28 cellular contexts compared by ENCODE assay signal in genomic region chr12:675562-675961, GRCh38. TPM values are rescaled to one million over a fixed set of nuclear protein-coding genes. Genes with fewer than 3 reads are reported as not detected.
A peak's percentile ranks its signal among the peaks of the same experiment; 100 is the strongest.
DNase-seq lines count a peak whose midpoint lies in the region; ATAC-seq and TF ChIP-seq lines count a peak whose summit lies in the region.
"Had no signal": no experiment of that assay in that cellular context is flagged by ENCODE, and none has a peak within 500 bp of the region (broad histone marks: within the 10 kb centered on the region; RNA-seq: fewer than 3 reads in every experiment).

No MANE protein-coding gene starts in this region.

- no peaks in the 10 kb centered on the region for H3K9me3 ChIP-seq in CD4-positive, CD25-positive, alpha-beta regulatory T cell (ENCODE audit: control insufficient read depth in 2 of 2, low read length in 2 of 2)
- H3K9me3 ChIP-seq: heart right ventricle, SJSA1, upper lobe of right lung had no signal

- peaks cover 57% of the 10 kb centered on the region for H3K4me1 Mint-ChIP-seq in T-helper 1 cell treated with Interleukin-12 subunit alpha and Interleukin-12 subunit beta and Interleukin-4 antibody, amounts not matched to agents 30 μg/mL and 1 μg/mL, for 36 hours (ENCODE audit: low read depth)
- peaks cover 32 to 67% (median 45%) of the 10 kb centered on the region in 4 donors for H3K4me1 Mint-ChIP-seq in CD4-positive, CD25-positive, alpha-beta regulatory T cell
- H3K4me1 Mint-ChIP-seq in activated CD8-positive, alpha-beta T cell treated with anti-CD3 and anti-CD28 coated beads for 36 hours (ENCODE audit: low read depth): peaks cover 70% of the 10 kb centered on the region

- CTCF ChIA-PET in activated CD8-positive, alpha-beta T cell treated with anti-CD3 and anti-CD28 coated beads for 36 hours (lab: Charles Lee): interaction anchor here (3.0 to 4.0 kb wide), 2 partner anchors 76 kb away, joined by 14 to 32 read pairs; partner anchors contain the start of gene WNK1

- no peaks in the 10 kb centered on the region for H3K9me3 Mint-ChIP-seq in T-helper 1 cell treated with Interleukin-12 subunit alpha and Interleukin-12 subunit beta and Interleukin-4 antibody, amounts not matched to agents 30 μg/mL and 1 μg/mL, for 36 hours
- H3K9me3 Mint-ChIP-seq in CD4-positive, CD25-positive, alpha-beta regulatory T cell: no peaks in the 10 kb centered on the region
- H3K9me3 Mint-ChIP-seq in activated CD8-positive, alpha-beta T cell treated with anti-CD3 and anti-CD28 coated beads for 36 hours: no peaks in the 10 kb centered on the region
- H3K9me3 Mint-ChIP-seq: activated T-cell treated with anti-CD3 and anti-CD28 coated beads, Interleukin-2, amount 50 U/mL, for 24 hours; natural killer cell; stimulated activated effector memory CD8-positive, alpha-beta T cell treated with anti-CD3 and anti-CD28 coated beads, Interleukin-12 subunit alpha, Interleukin-12 subunit beta, amount 100 ng/mL, for 72 hours; T-cell had no signal

- no peaks in the 10 kb centered on the region for H3K27me3 ChIP-seq in CD4-positive, CD25-positive, alpha-beta regulatory T cell (ENCODE audit: control insufficient read depth, insufficient read depth, low read length)
- H3K27me3 ChIP-seq: dorsolateral prefrontal cortex, heart right ventricle, SJSA1, upper lobe of right lung had no signal

- intact Hi-C loops in activated CD8-positive, alpha-beta T cell treated with anti-CD3 and anti-CD28 coated beads for 36 hours (cut with micrococcal nuclease): loop anchor here (2.0 kb wide), 1 partner anchor 75 kb away; no protein-coding TSS in a partner anchor
- intact Hi-C loops in head of caudate nucleus (cut with DNase I): no loop called here

- no peaks in the 10 kb centered on the region for H3K36me3 ChIP-seq in CD4-positive, CD25-positive, alpha-beta regulatory T cell (ENCODE audit: control insufficient read depth, insufficient read depth, low read length)
- H3K36me3 ChIP-seq: heart right ventricle, SJSA1, upper lobe of right lung had no signal

- no peaks in the 10 kb centered on the region for H3K36me3 Mint-ChIP-seq in T-helper 1 cell treated with Interleukin-12 subunit alpha and Interleukin-12 subunit beta and Interleukin-4 antibody, amounts not matched to agents 30 μg/mL and 1 μg/mL, for 36 hours (ENCODE audit: low read depth)
- H3K36me3 Mint-ChIP-seq in CD4-positive, CD25-positive, alpha-beta regulatory T cell: no peaks in the 10 kb centered on the region
- H3K36me3 Mint-ChIP-seq in activated CD8-positive, alpha-beta T cell treated with anti-CD3 and anti-CD28 coated beads for 36 hours (ENCODE audit: low read depth): no peaks in the 10 kb centered on the region
- H3K36me3 Mint-ChIP-seq: natural killer cell, T-cell had no signal

- H3K4me3 ChIP-seq in CD4-positive, CD25-positive, alpha-beta regulatory T cell (ENCODE audit: low read depth, low read length): no peak overlapping the region
- H3K4me3 ChIP-seq: dorsolateral prefrontal cortex, heart right ventricle, SJSA1, upper lobe of right lung had no signal

- in situ Hi-C loops in KBM-7 (cut with MboI; ENCODE audit: low pct_unique_long_range_greater_than_20kb, low sequenced_read_pairs): no loop called here

- H3K4me1 ChIP-seq in CD4-positive, CD25-positive, alpha-beta regulatory T cell (ENCODE audit: control insufficient read depth, insufficient read depth, low read length, poor library complexity, severe bottlenecking): peaks cover 51% of the 10 kb centered on the region
- H3K4me1 ChIP-seq: SJSA1, upper lobe of right lung had no signal

- TF ChIP-seq POLR2A in erythroblast (IDR thresholded peaks at IDR 0.05; ENCODE audit: low read length): no peak

- TF ChIP-seq CTCF in activated CD8-positive, alpha-beta T cell treated with anti-CD3 and anti-CD28 coated beads for 36 hours (IDR thresholded peaks at IDR 0.05): no peak
- TF ChIP-seq CTCF in GM20000 (IDR thresholded peaks at IDR 0.05; ENCODE audit: extremely low read depth, missing control alignments): no peak

- no peak overlapping the region for H3K4me3 Mint-ChIP-seq in T-helper 1 cell treated with Interleukin-12 subunit alpha and Interleukin-12 subunit beta and Interleukin-4 antibody, amounts not matched to agents 30 μg/mL and 1 μg/mL, for 36 hours
- peak overlapping the region in 1 of 4 donors; percentile 30 for H3K4me3 Mint-ChIP-seq in CD4-positive, CD25-positive, alpha-beta regulatory T cell
- H3K4me3 Mint-ChIP-seq in activated CD8-positive, alpha-beta T cell treated with anti-CD3 and anti-CD28 coated beads for 36 hours: no peak overlapping the region
- H3K4me3 Mint-ChIP-seq: activated T-cell treated with anti-CD3 and anti-CD28 coated beads, Interleukin-2, amount 50 U/mL, for 24 hours; natural killer cell; stimulated activated effector memory CD8-positive, alpha-beta T cell treated with anti-CD3 and anti-CD28 coated beads, Interleukin-12 subunit alpha, Interleukin-12 subunit beta, amount 100 ng/mL, for 72 hours had no signal

- DNase-seq in T-helper 1 cell (no peak), head of caudate nucleus (peak in 22 of 42 donors; percentile 17 to 72 (median 42)), KBM-7 (no peak), GM20000 (ENCODE audit: low spot score) (no peak), erythroblast (lab: John Stamatoyannopoulos, UW) (no peak)
- no peak for DNase-seq in CD4-positive, CD25-positive, alpha-beta regulatory T cell
- DNase-seq in activated CD8-positive, alpha-beta T cell treated with anti-CD3 and anti-CD28 coated beads for 36 hours: no peak
- DNase-seq: activated T-cell treated with anti-CD3 and anti-CD28 coated beads, Interleukin-2, amount 50 U/mL, for 24 hours; foreskin melanocyte; heart right ventricle; midbrain; natural killer cell; NCI-H1092; NCI-H1694; NCI-H2171 treated with DMSO at 0.1 percent for 48 hours; NCI-H510A; stimulated activated CD4-positive, alpha-beta T cell treated with anti-CD3 and anti-CD28 coated beads, Interleukin-15, amount 100 ng/mL, for 24 hours; T-cell; upper lobe of right lung had no signal

- no peaks in the 10 kb centered on the region for H3K27me3 Mint-ChIP-seq in T-helper 1 cell treated with Interleukin-12 subunit alpha and Interleukin-12 subunit beta and Interleukin-4 antibody, amounts not matched to agents 30 μg/mL and 1 μg/mL, for 36 hours (ENCODE audit: low read depth)
- no peaks in the 10 kb centered on the region for H3K27me3 Mint-ChIP-seq in CD4-positive, CD25-positive, alpha-beta regulatory T cell
- no peaks in the 10 kb centered on the region for H3K27me3 Mint-ChIP-seq in activated CD8-positive, alpha-beta T cell treated with anti-CD3 and anti-CD28 coated beads for 36 hours
- H3K27me3 Mint-ChIP-seq: activated T-cell treated with anti-CD3 and anti-CD28 coated beads, Interleukin-2, amount 50 U/mL, for 24 hours; T-cell had no signal

- no peak for ATAC-seq in CD4-positive, CD25-positive, alpha-beta regulatory T cell (ENCODE audit: low read depth in 2 of 2)
- ATAC-seq in activated CD8-positive, alpha-beta T cell treated with anti-CD3 and anti-CD28 coated beads for 36 hours: no peak
- ATAC-seq: activated CD4-positive, CD25-positive, alpha-beta regulatory T cell treated with anti-CD3 and anti-CD28 coated beads, Interleukin-2, amount 50 U/mL, for 24 hours; heart right ventricle; stimulated activated effector memory CD8-positive, alpha-beta T cell treated with anti-CD3 and anti-CD28 coated beads, Interleukin-12 subunit alpha, Interleukin-12 subunit beta, amount 100 ng/mL, for 72 hours; upper lobe of right lung had no signal

- peak overlapping the region; percentile 96 for H3K27ac ChIP-seq in CD4-positive, CD25-positive, alpha-beta regulatory T cell (ENCODE audit: insufficient read depth, low read length, poor library complexity, severe bottlenecking)
- H3K27ac ChIP-seq: 22Rv1, RWPE1, SJSA1, upper lobe of right lung had no signal

- peak overlapping the region; percentile 77 for H3K27ac Mint-ChIP-seq in T-helper 1 cell treated with Interleukin-12 subunit alpha and Interleukin-12 subunit beta and Interleukin-4 antibody, amounts not matched to agents 30 μg/mL and 1 μg/mL, for 36 hours
- peak overlapping the region; percentile 50 to 99 (median 93) for H3K27ac Mint-ChIP-seq in CD4-positive, CD25-positive, alpha-beta regulatory T cell
- peak overlapping the region; percentile 66 for H3K27ac Mint-ChIP-seq in activated CD8-positive, alpha-beta T cell treated with anti-CD3 and anti-CD28 coated beads for 36 hours
- H3K27ac Mint-ChIP-seq: stimulated activated effector memory CD8-positive, alpha-beta T cell treated with anti-CD3 and anti-CD28 coated beads, Interleukin-12 subunit alpha, Interleukin-12 subunit beta, amount 100 ng/mL, for 72 hours; T-cell had no signal

- POLR2A ChIA-PET in activated CD8-positive, alpha-beta T cell treated with anti-CD3 and anti-CD28 coated beads for 36 hours (lab: Charles Lee): interaction anchor here (0.5 to 3.1 kb wide), 3 partner anchors 10 to 109 kb away, joined by 3 to 14 read pairs (median 12); no protein-coding TSS in a partner anchor

RNA-seq across cellular contexts. Expression of gene NINJ2, which starts 12.3 kb away (rescaled TPM):
- total RNA-seq in CD4-positive, CD25-positive, alpha-beta regulatory T cell: 16.8 TPM
- polyA plus RNA-seq in CD4-positive, CD25-positive, alpha-beta regulatory T cell: 100 to 1,000 TPM; 106 to 170 (median 143) TPM
- 1 to 10 TPM; 2.2 to 2.5 TPM for total RNA-seq in activated CD8-positive, alpha-beta T cell treated with anti-CD3 and anti-CD28 coated beads for 36 hours
- total RNA-seq: H4, kidney epithelial cell, SJSA1 had no signal

Comparison
In these comparisons a context has a peak if more than half of its experiments do, and no peak if none do; other contexts are left out.
1. DNase-seq: peak in head of caudate nucleus (22 of 42); none in T-helper 1 cell (0 of 5), CD4-positive, CD25-positive, alpha-beta regulatory T cell (0 of 3), activated CD8-positive, alpha-beta T cell treated with anti-CD3 and anti-CD28 coated beads for 36 hours (single experiment), KBM-7 (single experiment), GM20000 (single experiment) and erythroblast (0 of 2).
2. Peak in every context shown above with its lines, with median percentiles within 50 percentile points of each other: H3K27ac Mint-ChIP-seq.